Comparison of ENCODE assay signal across 8 cellular contexts in the genomic region with DNA sequence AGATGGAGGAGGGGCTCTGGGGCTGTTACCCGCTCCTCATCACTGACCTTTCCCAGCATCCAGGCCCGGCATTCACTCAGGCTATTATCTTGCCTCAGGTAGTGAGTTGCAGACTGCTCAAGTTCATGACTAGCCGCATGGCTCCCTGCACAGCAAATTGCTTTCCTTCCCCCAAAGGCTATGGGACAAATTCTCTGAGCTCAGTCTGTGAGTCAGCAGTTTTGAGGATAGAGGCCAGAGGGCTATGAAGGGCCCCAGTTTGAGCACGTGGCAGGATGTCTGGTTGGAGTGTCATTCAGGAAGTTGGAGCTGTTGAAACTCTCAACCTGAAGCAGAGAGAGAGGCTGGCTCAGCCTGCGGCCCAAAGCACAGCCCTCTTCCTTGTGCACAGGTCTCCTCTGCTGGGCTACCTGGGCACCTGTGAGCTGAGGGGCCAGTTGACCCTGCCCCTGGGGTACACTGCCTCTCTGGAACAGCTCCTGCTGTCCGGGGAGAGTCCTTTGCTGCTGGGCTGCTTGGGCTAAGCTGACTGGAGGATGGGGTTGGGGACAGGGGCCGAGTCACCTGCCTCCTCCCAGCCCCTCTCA. TPM values are rescaled to one million over a fixed set of nuclear protein-coding genes. Genes with fewer than 3 reads are reported as not detected.
A peak's percentile ranks its signal among the peaks of the same experiment; 100 is the strongest.
DNase-seq lines count a peak whose midpoint lies in the region; ATAC-seq lines count a peak whose summit lies in the region.

No MANE protein-coding gene starts in this region.

- ATAC-seq in HG02938 (IDR thresholded peaks at IDR 0.05; ENCODE audit: unreplicated experiment) (peak; percentile 69), GM18520 (IDR thresholded peaks at IDR 0.05; ENCODE audit: unreplicated experiment) (no peak)
- ATAC-seq in effector memory CD8-positive, alpha-beta T cell (replicated peaks), result peak; percentile 72

- H3K4me3 Mint-ChIP-seq in effector memory CD8-positive, alpha-beta T cell, result no peak overlapping the region

- H3K4me1 Mint-ChIP-seq in effector memory CD8-positive, alpha-beta T cell (ENCODE audit: low read depth in 2 of 2), result peaks cover 9 to 18% of the 10 kb centered on the region in 2 donors

- H3K27me3 Mint-ChIP-seq in effector memory CD8-positive, alpha-beta T cell, result no peaks in the 10 kb centered on the region

- DNase-seq in stimulated activated CD4-positive, alpha-beta T cell treated with anti-CD3 and anti-CD28 coated beads, Interleukin-12 subunit alpha, Interleukin-12 subunit beta, amount 100 ng/mL, for 48 hours (ENCODE audit: low read depth in 2 of 3, low spot score in 1 of 3), result peak; percentile 8 to 31 (median 20)
- no peak for DNase-seq in stimulated activated CD4-positive, alpha-beta T cell treated with anti-CD3 and anti-CD28 coated beads, Interleukin-12 subunit alpha, Interleukin-12 subunit beta, amount 100 ng/mL, for 4 hours
- DNase-seq in SIG-M5 (lab: John Stamatoyannopoulos, UW) (peak; percentile 83), mucosa of gallbladder (ENCODE audit: low spot score) (peak; percentile 73), NCI-H526 treated with DMSO at 0.1 percent for 48 hours (lab: John Stamatoyannopoulos, UW) (no peak)
- no peak for DNase-seq in effector memory CD8-positive, alpha-beta T cell

- H3K27ac Mint-ChIP-seq in effector memory CD8-positive, alpha-beta T cell, result peak overlapping the region; percentile 57 to 73

- peaks cover 5% of the 10 kb centered on the region for H3K36me3 Mint-ChIP-seq in effector memory CD8-positive, alpha-beta T cell (ENCODE audit: insufficient read depth)

- H3K9me3 Mint-ChIP-seq in effector memory CD8-positive, alpha-beta T cell, result no peaks in the 10 kb centered on the region

RNA-seq across cellular contexts. Expression of gene FAH, which starts 7.9 kb away (rescaled TPM):
- total RNA-seq in mucosa of gallbladder, result 35.6 TPM

Comparison
In these comparisons a context has a peak if more than half of its experiments do, and no peak if none do; other contexts are left out.
1. DNase-seq: peak in stimulated activated CD4-positive, alpha-beta T cell treated with anti-CD3 and anti-CD28 coated beads, Interleukin-12 subunit alpha, Interleukin-12 subunit beta, amount 100 ng/mL, for 48 hours (3 of 3), SIG-M5 (single experiment) and mucosa of gallbladder (single experiment); none in stimulated activated CD4-positive, alpha-beta T cell treated with anti-CD3 and anti-CD28 coated beads, Interleukin-12 subunit alpha, Interleukin-12 subunit beta, amount 100 ng/mL, for 4 hours (single experiment), effector memory CD8-positive, alpha-beta T cell (0 of 3) and NCI-H526 treated with DMSO at 0.1 percent for 48 hours (single experiment).